ENCODE assay signal across 36 cellular contexts in genomic region chr19:13356686-13357280, GRCh38.
"Had no signal": no experiment of that assay in that cellular context is flagged by ENCODE, and none has a peak within 500 bp of the region (broad histone marks: within the 10 kb centered on the region; RNA-seq: fewer than 3 reads in every experiment).

No MANE protein-coding gene starts in this region.

- H3K4me1 ChIP-seq: adrenal gland, ascending aorta, breast epithelium, esophagus muscularis mucosa, foreskin keratinocyte, gastrocnemius medialis had no signal

- DNase-seq: activated B cell treated with CpG ODN at 0.5 μM for 24 hours; activated CD4-positive, alpha-beta T cell treated with anti-CD3 and anti-CD28 coated beads for 48 hours; activated CD4-positive, alpha-beta T cell treated with anti-CD3 and anti-CD28 coated beads, Interleukin-2, amount 50 U/mL, for 1 hour; activated CD4-positive, alpha-beta T cell treated with anti-CD3 and anti-CD28 coated beads, Interleukin-2, amount 50 U/mL, for 48 hours; activated CD8-positive, alpha-beta memory T cell treated with anti-CD3 and anti-CD28 coated beads for 24 hours; activated CD8-positive, alpha-beta T cell treated with anti-CD3 and anti-CD28 coated beads for 36 hours; activated effector memory CD4-positive, alpha-beta T cell treated with anti-CD3 and anti-CD28 coated beads, Interleukin-2, amount 50 U/mL, for 16 hours; activated naive CD4-positive, alpha-beta T cell treated with anti-CD3 and anti-CD28 coated beads for 36 hours; activated naive CD8-positive, alpha-beta T cell treated with anti-CD3 and anti-CD28 coated beads for 36 hours; activated naive CD8-positive, alpha-beta T cell treated with anti-CD3 and anti-CD28 coated beads, Interleukin-2, amount 50 U/mL, for 24 hours; activated T-cell treated with anti-CD3 and anti-CD28 coated beads, Interleukin-2, amount 50 U/mL, for 48 hours; adrenal gland; amygdala; cortex of kidney; dermis blood vessel endothelial cell; effector CD4-positive, alpha-beta T cell; effector memory CD8-positive, alpha-beta T cell; erythroblast; foreskin keratinocyte; gastrocnemius medialis; glutamatergic neuron; SW 1271; T-cell; T1000; WERI-Rb-1 had no signal

- H3K4me3 Mint-ChIP-seq: activated B cell treated with CpG ODN at 0.5 μM for 24 hours; activated CD8-positive, alpha-beta T cell treated with anti-CD3 and anti-CD28 coated beads for 36 hours; activated naive CD4-positive, alpha-beta T cell treated with anti-CD3 and anti-CD28 coated beads for 36 hours; activated naive CD4-positive, alpha-beta T cell treated with anti-CD3 and anti-CD28 coated beads, Interleukin-2, amount 50 U/mL, for 24 hours; activated naive CD8-positive, alpha-beta T cell treated with anti-CD3 and anti-CD28 coated beads for 36 hours; activated naive CD8-positive, alpha-beta T cell treated with anti-CD3 and anti-CD28 coated beads, Interleukin-2, amount 50 U/mL, for 24 hours; activated T-helper 1 cell treated with anti-CD3 and anti-CD28 coated beads, Interleukin-12 subunit alpha, Interleukin-12 subunit beta, Interleukin-2, Interleukin-4 antibody, amounts not matched to agents 30 ng/mL and 10 ng/mL and 1 ng/mL, durations not matched to agents 14 hours and 24 hours and 36 hours; brain; central memory CD8-positive, alpha-beta T cell; effector memory CD8-positive, alpha-beta T cell; T-cell; T-helper 1 cell treated with Interleukin-12 subunit alpha and Interleukin-12 subunit beta and Interleukin-4 antibody, amounts not matched to agents 30 μg/mL and 1 μg/mL, for 36 hours had no signal

- ATAC-seq: activated CD4-positive, CD25-positive, alpha-beta regulatory T cell treated with anti-CD3 and anti-CD28 coated beads, Interleukin-2, amount 50 U/mL, for 24 hours; activated CD8-positive, alpha-beta T cell treated with anti-CD3 and anti-CD28 coated beads for 36 hours; activated naive CD8-positive, alpha-beta T cell treated with anti-CD3 and anti-CD28 coated beads, Interleukin-2, amount 50 U/mL, for 24 hours; effector memory CD8-positive, alpha-beta T cell; foreskin keratinocyte; gastrocnemius medialis; T-cell had no signal

- H3K27ac Mint-ChIP-seq: activated B cell treated with CpG ODN at 0.5 μM for 24 hours; activated CD8-positive, alpha-beta T cell treated with anti-CD3 and anti-CD28 coated beads for 36 hours; activated naive CD4-positive, alpha-beta T cell treated with anti-CD3 and anti-CD28 coated beads for 36 hours; activated naive CD4-positive, alpha-beta T cell treated with anti-CD3 and anti-CD28 coated beads, Interleukin-2, amount 50 U/mL, for 24 hours; activated naive CD8-positive, alpha-beta T cell treated with anti-CD3 and anti-CD28 coated beads for 36 hours; activated naive CD8-positive, alpha-beta T cell treated with anti-CD3 and anti-CD28 coated beads, Interleukin-2, amount 50 U/mL, for 24 hours; activated T-helper 1 cell treated with anti-CD3 and anti-CD28 coated beads, Interleukin-12 subunit alpha, Interleukin-12 subunit beta, Interleukin-2, Interleukin-4 antibody, amounts not matched to agents 30 ng/mL and 10 ng/mL and 1 ng/mL, durations not matched to agents 14 hours and 24 hours and 36 hours; activated T-helper 2 cell treated with anti-CD3 and anti-CD28 coated beads, Interferon-gamma antibody, Interleukin-2, Interleukin-4, amounts not matched to agents 10 μg/mL and 5 μg/mL and 100 μg/mL, durations not matched to agents 14 hours and 24 hours and 36 hours; brain; effector memory CD8-positive, alpha-beta T cell; T-cell; T-helper 1 cell treated with Interleukin-12 subunit alpha and Interleukin-12 subunit beta and Interleukin-4 antibody, amounts not matched to agents 30 μg/mL and 1 μg/mL, for 36 hours had no signal

- H3K9me3 ChIP-seq: adrenal gland, gastrocnemius medialis had no signal

- H3K27me3 Mint-ChIP-seq: brain had no signal

- H3K36me3 Mint-ChIP-seq: activated naive CD4-positive, alpha-beta T cell treated with anti-CD3 and anti-CD28 coated beads, Interleukin-2, amount 50 U/mL, for 24 hours; activated naive CD8-positive, alpha-beta T cell treated with anti-CD3 and anti-CD28 coated beads for 36 hours had no signal

- H3K27me3 ChIP-seq: adrenal gland, ascending aorta, cardiac muscle cell, foreskin keratinocyte, gastrocnemius medialis had no signal

- H3K27ac ChIP-seq: adrenal gland, ascending aorta, breast epithelium, cardiac muscle cell, esophagus muscularis mucosa, foreskin keratinocyte, gastrocnemius medialis, WERI-Rb-1 had no signal

- H3K36me3 ChIP-seq: adrenal gland, ascending aorta, breast epithelium, cardiac muscle cell, esophagus muscularis mucosa, gastrocnemius medialis, WERI-Rb-1 had no signal

- H3K4me3 ChIP-seq: adrenal gland, ascending aorta, breast epithelium, cardiac muscle cell, esophagus muscularis mucosa, gastrocnemius medialis had no signal

- H3K4me1 Mint-ChIP-seq: activated B cell treated with CpG ODN at 0.5 μM for 24 hours; activated naive CD4-positive, alpha-beta T cell treated with anti-CD3 and anti-CD28 coated beads, Interleukin-2, amount 50 U/mL, for 24 hours; activated naive CD8-positive, alpha-beta T cell treated with anti-CD3 and anti-CD28 coated beads for 36 hours; activated naive CD8-positive, alpha-beta T cell treated with anti-CD3 and anti-CD28 coated beads, Interleukin-2, amount 50 U/mL, for 24 hours; brain; central memory CD8-positive, alpha-beta T cell; T-cell had no signal

- H3K9me3 Mint-ChIP-seq: activated naive CD4-positive, alpha-beta T cell treated with anti-CD3 and anti-CD28 coated beads, Interleukin-2, amount 50 U/mL, for 24 hours; central memory CD8-positive, alpha-beta T cell; effector memory CD8-positive, alpha-beta T cell had no signal
